ENCODE assay signal across 24 cellular contexts in genomic region chr2:53509827-53510785, GRCh38.
DNase-seq lines count a peak whose midpoint lies in the region; ATAC-seq and TF ChIP-seq lines count a peak whose summit lies in the region.
"Had no signal": no experiment of that assay in that cellular context is flagged by ENCODE, and none has a peak within 500 bp of the region (broad histone marks: within the 10 kb centered on the region; RNA-seq: fewer than 3 reads in every experiment).

No MANE protein-coding gene starts in this region.

- H3K4me2 ChIP-seq in smooth muscle cell, result no peak overlapping the region
- H3K4me2 ChIP-seq: SK-N-SH had no signal

- TF ChIP-seq POLR2A in GM18505 (IDR thresholded peaks at IDR 0.05; ENCODE audit: borderline replicate concordance, extremely low read depth, insufficient read depth, insufficient read length), result no peak

- H3K4me3 ChIP-seq in HUES48 (ENCODE audit: low read depth, low read length) (no peak overlapping the region), smooth muscle cell (no peak overlapping the region)
- H3K4me3 ChIP-seq: breast epithelium, esophagus muscularis mucosa, K562, pancreas, uterus had no signal

- H3K9me3 ChIP-seq in HUES48 (ENCODE audit: control insufficient read depth, insufficient read depth, low read length) (no peaks in the 10 kb centered on the region), smooth muscle cell (replicated peaks; ENCODE audit: low read depth) (no peaks in the 10 kb centered on the region)
- H3K9me3 ChIP-seq: breast epithelium, esophagus muscularis mucosa, pancreas, SK-N-SH, uterus had no signal

- H3K27ac Mint-ChIP-seq in WTC11 (peak overlapping the region; percentile 24; the same call in 1 of the 2 replicates), progenitor cell of endocrine pancreas (peak overlapping the region; percentile 39)
- H3K27ac Mint-ChIP-seq: activated CD8-positive, alpha-beta memory T cell treated with anti-CD3 and anti-CD28 coated beads, Interleukin-2, amount 10 ng/mL, durations not matched to agents 7 days and 5 days; activated T-helper 2 cell treated with anti-CD3 and anti-CD28 coated beads, Interferon-gamma antibody, Interleukin-2, Interleukin-4, amounts not matched to agents 10 μg/mL and 5 μg/mL and 100 μg/mL, durations not matched to agents 14 hours and 24 hours and 36 hours; dendritic cell treated with granulocyte-macrophage colony-stimulating factor and Interleukin-4, amounts not matched to agents 40 ng/mL and 50 ng/mL, for 4 days; immature natural killer cell; naive B cell had no signal

- H3K9ac ChIP-seq in HUES48 (ENCODE audit: low read depth, low read length), result no peak overlapping the region
- H3K9ac ChIP-seq in smooth muscle cell (ENCODE audit: low read depth), result no peak overlapping the region
- H3K9ac ChIP-seq: SK-N-SH had no signal

- H3K4me3 Mint-ChIP-seq in WTC11 (no peak overlapping the region), progenitor cell of endocrine pancreas (ENCODE audit: low read depth) (no peak overlapping the region)
- H3K4me3 Mint-ChIP-seq: activated CD8-positive, alpha-beta memory T cell treated with anti-CD3 and anti-CD28 coated beads, Interleukin-2, amount 10 ng/mL, durations not matched to agents 7 days and 5 days; dendritic cell treated with granulocyte-macrophage colony-stimulating factor and Interleukin-4, amounts not matched to agents 40 ng/mL and 50 ng/mL, for 4 days; immature natural killer cell; naive B cell had no signal

- H3K36me3 Mint-ChIP-seq in WTC11 (peaks cover 4% of the 10 kb centered on the region), progenitor cell of endocrine pancreas (ENCODE audit: insufficient read depth) (no peaks in the 10 kb centered on the region)
- H3K36me3 Mint-ChIP-seq: activated CD8-positive, alpha-beta memory T cell treated with anti-CD3 and anti-CD28 coated beads, Interleukin-2, amount 10 ng/mL, durations not matched to agents 7 days and 5 days; immature natural killer cell; naive B cell had no signal

- no peaks in the 10 kb centered on the region for H3K79me2 ChIP-seq in smooth muscle cell (ENCODE audit: low read depth)

- peaks cover 23% of the 10 kb centered on the region for H3K4me1 Mint-ChIP-seq in WTC11
- peaks cover 2% of the 10 kb centered on the region for H3K4me1 Mint-ChIP-seq in progenitor cell of endocrine pancreas (ENCODE audit: low read depth)
- H3K4me1 Mint-ChIP-seq: activated CD8-positive, alpha-beta memory T cell treated with anti-CD3 and anti-CD28 coated beads, Interleukin-2, amount 10 ng/mL, durations not matched to agents 7 days and 5 days; immature natural killer cell; naive B cell had no signal

- ATAC-seq in WTC11, result peak; percentile 38
- ATAC-seq in GM18505 (IDR thresholded peaks at IDR 0.05; ENCODE audit: unreplicated experiment), result no peak
- ATAC-seq: activated CD4-positive, CD25-positive, alpha-beta regulatory T cell treated with anti-CD3 and anti-CD28 coated beads, Interleukin-2, amount 50 U/mL, for 24 hours; activated CD8-positive, alpha-beta memory T cell treated with anti-CD3 and anti-CD28 coated beads, Interleukin-2, amount 10 ng/mL, durations not matched to agents 7 days and 5 days; HCT116; K562; pancreas had no signal

- H3K27me3 ChIP-seq in HUES48 (ENCODE audit: control insufficient read depth, insufficient read depth, low read length) (no peaks in the 10 kb centered on the region), smooth muscle cell (ENCODE audit: low read depth) (no peaks in the 10 kb centered on the region)
- H3K27me3 ChIP-seq: breast epithelium, esophagus muscularis mucosa, pancreas, uterus had no signal

- H3K27ac ChIP-seq in HUES48 (ENCODE audit: low read depth, low read length), result peak overlapping the region; percentile 28
- no peak overlapping the region for H3K27ac ChIP-seq in smooth muscle cell (ENCODE audit: low read depth)
- H3K27ac ChIP-seq: breast epithelium, esophagus muscularis mucosa, pancreas, uterus had no signal

- WGBS in smooth muscle cell (ENCODE audit: low lambda C conversion rate), result 69% methylated on average over 13 of the region's 13 CpGs

- H2AFZ ChIP-seq in smooth muscle cell (ENCODE audit: low read depth), result no peak overlapping the region

- POLR2A ChIA-PET in WTC11 (lab: Charles Lee), result no interaction called here

- H3K4me1 ChIP-seq in HUES48 (ENCODE audit: control insufficient read depth, insufficient read depth, low read length) (peaks cover 8% of the 10 kb centered on the region), smooth muscle cell (ENCODE audit: low read depth) (peaks cover 5% of the 10 kb centered on the region)
- H3K4me1 ChIP-seq: breast epithelium, esophagus muscularis mucosa, pancreas, uterus had no signal

- H4K20me1 ChIP-seq in smooth muscle cell (ENCODE audit: low read depth), result no peaks in the 10 kb centered on the region

- DNase-seq in NCI-H187 treated with DMSO at 0.1 percent for 48 hours (lab: John Stamatoyannopoulos, UW) (peak; percentile 72), WTC11 (ENCODE audit: low spot score) (no peak), progenitor cell of endocrine pancreas (ENCODE audit: low spot score, unreplicated experiment) (no peak), smooth muscle cell (lab: John Stamatoyannopoulos, UW; ENCODE audit: unreplicated experiment) (no peak)
- DNase-seq in activated CD4-positive, alpha-beta T cell treated with anti-CD3 and anti-CD28 coated beads for 1 hour, result no peak
- DNase-seq: activated CD8-positive, alpha-beta memory T cell treated with anti-CD3 and anti-CD28 coated beads, Interleukin-2, amount 10 ng/mL, durations not matched to agents 7 days and 5 days; immature natural killer cell; MV-4-11; naive B cell; NCI-H526 treated with DMSO at 0.1 percent for 48 hours; pancreas; SK-N-SH; stimulated activated CD4-positive, alpha-beta T cell treated with anti-CD3 and anti-CD28 coated beads, Interleukin-4, amount 100 ng/mL, for 1 hour; T1000; uterus had no signal

- CTCF ChIA-PET in WTC11 (lab: Charles Lee), result interaction anchor here (1.0 kb wide), 1 partner anchor 491 kb away, joined by 3 read pairs; no protein-coding TSS in a partner anchor

- H3F3A ChIP-seq in smooth muscle cell (ENCODE audit: low read depth), result no peaks in the 10 kb centered on the region

- H3K36me3 ChIP-seq in HUES48 (ENCODE audit: control insufficient read depth, insufficient read depth, low read length) (no peaks in the 10 kb centered on the region), smooth muscle cell (ENCODE audit: low read depth) (no peaks in the 10 kb centered on the region)
- H3K36me3 ChIP-seq: breast epithelium, esophagus muscularis mucosa, pancreas, uterus had no signal

- TF ChIP-seq CTCF in WTC11 (IDR thresholded peaks at IDR 0.05) (no peak), progenitor cell of endocrine pancreas (IDR thresholded peaks at IDR 0.05; ENCODE audit: unreplicated experiment) (no peak), smooth muscle cell (IDR thresholded peaks at IDR 0.05; ENCODE audit: borderline replicate concordance, insufficient read depth, poor library complexity, severe bottlenecking) (no peak)

- H3K27me3 Mint-ChIP-seq in WTC11 (ENCODE audit: low read depth) (no peaks in the 10 kb centered on the region), progenitor cell of endocrine pancreas (no peaks in the 10 kb centered on the region)
- H3K27me3 Mint-ChIP-seq: activated CD8-positive, alpha-beta memory T cell treated with anti-CD3 and anti-CD28 coated beads, Interleukin-2, amount 10 ng/mL, durations not matched to agents 7 days and 5 days; dendritic cell treated with granulocyte-macrophage colony-stimulating factor and Interleukin-4, amounts not matched to agents 40 ng/mL and 50 ng/mL, for 4 days had no signal

- H3K9me3 Mint-ChIP-seq in WTC11, result peaks cover 5% of the 10 kb centered on the region
- no peaks in the 10 kb centered on the region for H3K9me3 Mint-ChIP-seq in progenitor cell of endocrine pancreas (ENCODE audit: low read depth)
- H3K9me3 Mint-ChIP-seq: activated T-helper 2 cell treated with anti-CD3 and anti-CD28 coated beads, Interferon-gamma antibody, Interleukin-2, Interleukin-4, amounts not matched to agents 10 μg/mL and 5 μg/mL and 100 μg/mL, durations not matched to agents 14 hours and 24 hours and 36 hours; dendritic cell treated with granulocyte-macrophage colony-stimulating factor and Interleukin-4, amounts not matched to agents 40 ng/mL and 50 ng/mL, for 4 days had no signal

TF ChIP-seq in WTC11, 78 proteins besides CTCF, POLR2A, EP300 and RAD21:
- TF ChIP-seq, protein P1, sequence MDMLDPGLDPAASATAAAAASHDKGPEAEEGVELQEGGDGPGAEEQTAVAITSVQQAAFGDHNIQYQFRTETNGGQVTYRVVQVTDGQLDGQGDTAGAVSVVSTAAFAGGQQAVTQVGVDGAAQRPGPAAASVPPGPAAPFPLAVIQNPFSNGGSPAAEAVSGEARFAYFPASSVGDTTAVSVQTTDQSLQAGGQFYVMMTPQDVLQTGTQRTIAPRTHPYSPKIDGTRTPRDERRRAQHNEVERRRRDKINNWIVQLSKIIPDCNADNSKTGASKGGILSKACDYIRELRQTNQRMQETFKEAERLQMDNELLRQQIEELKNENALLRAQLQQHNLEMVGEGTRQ (CRISPR knock-in tag; IDR thresholded peaks at IDR 0.05), result no peak
- TF ChIP-seq JAZF1 (CRISPR knock-in tag; IDR thresholded peaks at IDR 0.05), result no peak
- TF ChIP-seq GABPB1 (CRISPR knock-in tag; IDR thresholded peaks at IDR 0.05), result no peak
- TF ChIP-seq ZSCAN18 (CRISPR knock-in tag; IDR thresholded peaks at IDR 0.05), result no peak
- no peak for TF ChIP-seq PRRX2 (CRISPR knock-in tag; IDR thresholded peaks at IDR 0.05)
- no peak for TF ChIP-seq ZNF138 (CRISPR knock-in tag; conservative IDR thresholded peaks at IDR 0.05)
